1 cellular context compared by ENCODE assay signal in the genomic region with DNA sequence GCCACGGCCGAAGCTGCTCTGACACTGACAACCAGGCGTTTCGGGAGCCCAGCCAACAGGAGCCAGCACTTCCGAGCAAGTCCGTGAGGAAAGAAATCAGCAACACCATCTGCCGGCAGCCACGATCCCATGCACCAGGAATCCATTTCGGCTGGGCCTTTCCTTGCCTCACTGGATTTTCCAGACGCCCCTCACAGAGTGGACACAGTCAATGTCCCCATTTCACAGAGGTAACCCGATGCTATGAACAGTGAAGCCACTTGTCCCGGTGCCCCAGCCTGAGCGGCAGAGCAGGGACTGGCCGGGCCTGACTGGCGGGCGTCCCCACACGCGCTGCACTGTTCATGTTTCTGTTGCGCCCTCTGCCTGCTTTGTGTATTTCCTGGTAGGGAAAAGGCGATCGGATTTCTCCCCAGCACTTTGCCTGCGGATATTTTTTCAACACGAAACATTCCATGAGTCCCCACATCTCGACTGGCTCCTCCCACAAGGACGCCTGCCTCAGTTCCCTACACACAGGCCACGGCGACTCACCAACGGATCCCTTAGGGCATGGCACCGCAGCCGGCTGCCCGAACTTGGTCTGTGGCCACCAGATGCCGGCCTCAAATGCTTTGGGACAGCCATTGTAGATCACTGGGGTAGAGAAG.
TF ChIP-seq lines count a peak whose summit lies in the region.

No MANE protein-coding gene starts in this region.

TF ChIP-seq in liver, 16 proteins besides CTCF, POLR2A, EP300 and RAD21 (continued from another document):
- TF ChIP-seq, protein P1, sequence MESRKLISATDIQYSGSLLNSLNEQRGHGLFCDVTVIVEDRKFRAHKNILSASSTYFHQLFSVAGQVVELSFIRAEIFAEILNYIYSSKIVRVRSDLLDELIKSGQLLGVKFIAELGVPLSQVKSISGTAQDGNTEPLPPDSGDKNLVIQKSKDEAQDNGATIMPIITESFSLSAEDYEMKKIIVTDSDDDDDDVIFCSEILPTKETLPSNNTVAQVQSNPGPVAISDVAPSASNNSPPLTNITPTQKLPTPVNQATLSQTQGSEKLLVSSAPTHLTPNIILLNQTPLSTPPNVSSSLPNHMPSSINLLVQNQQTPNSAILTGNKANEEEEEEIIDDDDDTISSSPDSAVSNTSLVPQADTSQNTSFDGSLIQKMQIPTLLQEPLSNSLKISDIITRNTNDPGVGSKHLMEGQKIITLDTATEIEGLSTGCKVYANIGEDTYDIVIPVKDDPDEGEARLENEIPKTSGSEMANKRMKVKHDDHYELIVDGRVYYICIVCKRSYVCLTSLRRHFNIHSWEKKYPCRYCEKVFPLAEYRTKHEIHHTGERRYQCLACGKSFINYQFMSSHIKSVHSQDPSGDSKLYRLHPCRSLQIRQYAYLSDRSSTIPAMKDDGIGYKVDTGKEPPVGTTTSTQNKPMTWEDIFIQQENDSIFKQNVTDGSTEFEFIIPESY (IDR thresholded peaks at IDR 0.05) = no peak
- TF ChIP-seq EGR1 (IDR thresholded peaks at IDR 0.05; ENCODE audit: low read depth in 2 of 2) (no peak), FOXA1 (IDR thresholded peaks at IDR 0.05) (no peak), YY1 (IDR thresholded peaks at IDR 0.05) (no peak), NR2F2 (IDR thresholded peaks at IDR 0.05) (no peak)
